ENCODE assay signal across 9 cellular contexts in the genomic region with DNA sequence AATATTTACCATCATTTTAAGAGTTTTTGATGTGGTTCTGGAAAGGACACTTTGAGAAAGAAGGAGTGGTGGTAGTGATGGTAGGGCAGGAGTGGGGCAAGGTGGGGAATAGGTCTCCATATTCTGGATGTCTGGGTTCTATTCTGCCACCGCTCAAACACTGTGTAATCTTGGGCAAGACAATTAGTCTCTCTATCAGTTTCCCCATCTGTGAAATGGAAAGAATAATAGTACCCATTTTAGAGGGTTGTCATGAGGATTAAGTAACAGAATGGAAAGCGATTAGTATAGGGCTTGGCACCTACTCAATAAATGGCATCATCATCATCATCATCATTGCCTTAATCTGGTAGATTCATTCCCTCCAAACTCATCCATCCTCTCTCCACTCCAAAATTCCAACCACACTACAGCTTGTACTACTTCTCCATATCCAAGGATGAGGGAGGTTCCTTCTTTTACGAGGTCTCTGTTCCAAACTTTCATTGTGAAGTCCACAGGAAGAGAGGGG. TPM values are rescaled to one million over a fixed set of nuclear protein-coding genes. Genes with fewer than 3 reads are reported as not detected.
A peak's percentile ranks its signal among the peaks of the same experiment; 100 is the strongest.
DNase-seq lines count a peak whose midpoint lies in the region; ATAC-seq and TF ChIP-seq lines count a peak whose summit lies in the region.
"Had no signal": no experiment of that assay in that cellular context is flagged by ENCODE, and none has a peak within 500 bp of the region (broad histone marks: within the 10 kb centered on the region; RNA-seq: fewer than 3 reads in every experiment).

No MANE protein-coding gene starts in this region.

- TF ChIP-seq POLR2A in esophagus muscularis mucosa (IDR thresholded peaks at IDR 0.05; ENCODE audit: low read depth) = no peak

- no peak overlapping the region for H2BK5ac ChIP-seq in H9 (ENCODE audit: insufficient read length, low read length)

- ATAC-seq in natural killer cell treated with Interleukin-12 subunit alpha and Interleukin-12 subunit beta and Interleukin-15 and Interleukin-18, amount 100 ng/mL, for 72 hours = no peak

- no peak overlapping the region for H3K56ac ChIP-seq in H9 (ENCODE audit: insufficient read length, low read depth, low read length)

- POLR2A ChIA-PET in A673 (lab: Charles Lee; ENCODE audit: low non-redundant PET) = no interaction called here

- H3K4me2 ChIP-seq in H9 (ENCODE audit: insufficient read depth, insufficient read length, low read length) = peak overlapping the region; percentile 93

- no peak overlapping the region for H4K8ac ChIP-seq in H9 (replicated peaks; ENCODE audit: insufficient read length, low read depth, low read length)

- no peak overlapping the region for H4K5ac ChIP-seq in H9 (ENCODE audit: insufficient read length, low read depth, low read length)

- CTCF ChIA-PET in A673 (lab: Charles Lee) = interaction anchor here (0.6 to 1.2 kb wide), 6 partner anchors 82 to 294 kb away, joined by 3 to 9 read pairs (median 5); a partner anchor contains a TSS

- H2BK120ac ChIP-seq in H9 (ENCODE audit: low read depth, low read length, poor library complexity, severe bottlenecking) = no peak overlapping the region

- WGBS in H9 (ENCODE audit: extremely low coverage, insufficient read length, low lambda C conversion rate) = no CpG with 5 or more reads among the region's 3 CpGs
- 56% methylated on average over 3 of the region's 3 CpGs for WGBS in esophagus muscularis mucosa

- TF ChIP-seq CTCF in A673 (conservative IDR thresholded peaks at IDR 0.05; ENCODE audit: low read depth, low read length) (no peak), H9 (conservative IDR thresholded peaks at IDR 0.05) (no peak), WERI-Rb-1 (IDR thresholded peaks at IDR 0.05; ENCODE audit: low read depth, low read length) (no peak), esophagus muscularis mucosa (IDR thresholded peaks at IDR 0.05) (no peak)

- H3K9ac ChIP-seq in H9 (ENCODE audit: extremely low read depth, insufficient read length, low read length) (no peak overlapping the region), adipocyte (ENCODE audit: low read length) (peak overlapping the region; percentile 89)

- intact Hi-C loops in A673 (cut with micrococcal nuclease; ENCODE audit: unreplicated experiment) = loop anchor here (1.0 to 10.0 kb wide), 4 partner anchors 87 to 335 kb away; a partner anchor contains a TSS
- intact Hi-C loops in esophagus muscularis mucosa (cut with DNase I) = loop anchor here (1.0 to 5.0 kb wide), 3 partner anchors 41 to 219 kb away; a partner anchor contains a TSS

- H4K20me1 ChIP-seq in H9 (ENCODE audit: control insufficient read depth, insufficient read depth, insufficient read length) = no peaks in the 10 kb centered on the region

- no peak overlapping the region for H3K4ac ChIP-seq in H9 (ENCODE audit: low read depth, low read length)

- H3K27me3 Mint-ChIP-seq in H9 (ENCODE audit: low read depth) = peaks cover 39% of the 10 kb centered on the region
- peaks cover 6 to 7% of the 10 kb centered on the region in 2 donors for H3K27me3 Mint-ChIP-seq in natural killer cell treated with Interleukin-12 subunit alpha and Interleukin-12 subunit beta and Interleukin-15 and Interleukin-18, amount 100 ng/mL, for 72 hours

- H3T11ph ChIP-seq in H9 (ENCODE audit: low read length) = no peak overlapping the region

- H3K27ac ChIP-seq in A673 (ENCODE audit: low read depth, low read length, poor library complexity, severe bottlenecking) (no peak overlapping the region), H9 (ENCODE audit: insufficient read length, low read depth, low read length) (no peak overlapping the region), WERI-Rb-1 (no peak overlapping the region), esophagus muscularis mucosa (replicated peaks in 1 of 4) (peak overlapping the region in 2 of 4 donors; percentile 87 to 92)

- H3K4me3 ChIP-seq in A673 (ENCODE audit: low read depth, low read length, poor library complexity, severe bottlenecking) (peak overlapping the region; percentile 69), adipocyte (ENCODE audit: low read length) (peak overlapping the region; percentile 92), WERI-Rb-1 (ENCODE audit: low read depth, low read length) (no peak overlapping the region), esophagus muscularis mucosa (peak overlapping the region in 2 of 4 donors; percentile 76 to 88)

- H3K79me2 ChIP-seq in H9 (ENCODE audit: insufficient read depth, low read length) = no peaks in the 10 kb centered on the region; the same call in 1 of the 2 replicates

- H3K4me1 Mint-ChIP-seq in H9 = peaks cover 39 to 41% of the 10 kb centered on the region in 2 experiments
- H3K4me1 Mint-ChIP-seq in natural killer cell treated with Interleukin-12 subunit alpha and Interleukin-12 subunit beta and Interleukin-15 and Interleukin-18, amount 100 ng/mL, for 72 hours (ENCODE audit: low read depth in 2 of 2) = peaks cover 47 to 55% of the 10 kb centered on the region in 2 donors

- no peak overlapping the region for H2BK12ac ChIP-seq in H9 (ENCODE audit: insufficient read length, low read depth, low read length)

- H2BK20ac ChIP-seq in H9 (ENCODE audit: low read depth, low read length, poor library complexity, severe bottlenecking) = no peak overlapping the region

- no peak for DNase-seq in A673 (ENCODE audit: low spot score)
- no peak for DNase-seq in H9
- DNase-seq in adipocyte (ENCODE audit: low read depth) = no peak
- no peak for DNase-seq in natural killer cell treated with Interleukin-12 subunit alpha and Interleukin-12 subunit beta and Interleukin-15 and Interleukin-18, amount 100 ng/mL, for 72 hours (ENCODE audit: low spot score)
- no peak for DNase-seq in WERI-Rb-1
- DNase-seq in NCI-H2171 (lab: John Stamatoyannopoulos, UW) = no peak
- no peak for DNase-seq in esophagus muscularis mucosa (ENCODE audit: extremely low spot score)
- DNase-seq in NOMO-1 treated with dmso at 0.1 percent for 144 hours (lab: John Stamatoyannopoulos, UW; ENCODE audit: unreplicated experiment) = no peak

- H3K14ac ChIP-seq in H9 (ENCODE audit: insufficient read depth, low read length) = no peak overlapping the region

- H3K4me3 Mint-ChIP-seq in H9 = peak overlapping the region; percentile 92 to 95
- peak overlapping the region; percentile 88 for H3K4me3 Mint-ChIP-seq in natural killer cell treated with Interleukin-12 subunit alpha and Interleukin-12 subunit beta and Interleukin-15 and Interleukin-18, amount 100 ng/mL, for 72 hours

- no peaks in the 10 kb centered on the region for H3K36me3 ChIP-seq in A673 (ENCODE audit: insufficient read depth, low read length, poor library complexity, severe bottlenecking)
- no peaks in the 10 kb centered on the region for H3K36me3 ChIP-seq in adipocyte (ENCODE audit: control insufficient read depth, insufficient read depth, low read length, severe bottlenecking)
- H3K36me3 ChIP-seq in WERI-Rb-1 = no peaks in the 10 kb centered on the region
- H3K36me3 ChIP-seq in esophagus muscularis mucosa = no peaks in the 10 kb centered on the region
- H3K36me3 ChIP-seq: adrenal gland had no signal

- no peak overlapping the region for H2AFZ ChIP-seq in H9 (ENCODE audit: low read length)

- no peak overlapping the region for H3K18ac ChIP-seq in H9 (ENCODE audit: insufficient read length, low read depth, low read length)

- H3K9me3 ChIP-seq in A673 (ENCODE audit: low read depth, low read length, poor library complexity, severe bottlenecking) (no peaks in the 10 kb centered on the region), H9 (ENCODE audit: control insufficient read depth, low read depth, low read length) (no peaks in the 10 kb centered on the region), adipocyte (ENCODE audit: control insufficient read depth, low read length) (no peaks in the 10 kb centered on the region), WERI-Rb-1 (ENCODE audit: severe bottlenecking) (no peaks in the 10 kb centered on the region), esophagus muscularis mucosa (no peaks in the 10 kb centered on the region)
- H3K9me3 ChIP-seq: adrenal gland had no signal

- no peak overlapping the region for H4K91ac ChIP-seq in H9 (ENCODE audit: insufficient read length, low read depth, low read length)

- no peaks in the 10 kb centered on the region for H3K27me3 ChIP-seq in A673 (replicated peaks; ENCODE audit: insufficient read depth, low read depth, low read length, poor library complexity)
- no peaks in the 10 kb centered on the region; the same call in 1 of the 2 replicates for H3K27me3 ChIP-seq in H9 (ENCODE audit: insufficient read depth, low read length)
- no peaks in the 10 kb centered on the region for H3K27me3 ChIP-seq in adipocyte (replicated peaks; ENCODE audit: control insufficient read depth, insufficient read depth, low read length)
- no peaks in the 10 kb centered on the region for H3K27me3 ChIP-seq in WERI-Rb-1 (ENCODE audit: insufficient read depth, low read depth, severe bottlenecking)
- no peaks in the 10 kb centered on the region for H3K27me3 ChIP-seq in esophagus muscularis mucosa
- H3K27me3 ChIP-seq: adrenal gland had no signal

- no peak overlapping the region; a peak in 1 of 7 replicates for H3K27ac Mint-ChIP-seq in H9
- peak overlapping the region in 1 of 2 donors; percentile 75 for H3K27ac Mint-ChIP-seq in natural killer cell treated with Interleukin-12 subunit alpha and Interleukin-12 subunit beta and Interleukin-15 and Interleukin-18, amount 100 ng/mL, for 72 hours

- no peaks in the 10 kb centered on the region for H3K9me3 Mint-ChIP-seq in H9
- H3K9me3 Mint-ChIP-seq in natural killer cell treated with Interleukin-12 subunit alpha and Interleukin-12 subunit beta and Interleukin-15 and Interleukin-18, amount 100 ng/mL, for 72 hours = no peaks in the 10 kb centered on the region

- H3K23me2 ChIP-seq in H9 (ENCODE audit: insufficient read length, low read depth, low read length, poor library complexity, severe bottlenecking) = peaks cover 18% of the 10 kb centered on the region

- no peaks in the 10 kb centered on the region for H3K79me1 ChIP-seq in H9 (ENCODE audit: insufficient read depth, low read depth, low read length, poor library complexity, severe bottlenecking)

- no peak for TF ChIP-seq EP300 in esophagus muscularis mucosa (IDR thresholded peaks at IDR 0.05)

- peaks cover 0 to 9% (median 0%) of the 10 kb centered on the region in 3 experiments; a peak in 5 of 7 replicates for H3K36me3 Mint-ChIP-seq in H9 (ENCODE audit: insufficient read depth in 1 of 3, low read depth in 3 of 3)
- no peaks in the 10 kb centered on the region for H3K36me3 Mint-ChIP-seq in natural killer cell treated with Interleukin-12 subunit alpha and Interleukin-12 subunit beta and Interleukin-15 and Interleukin-18, amount 100 ng/mL, for 72 hours

- H2BK15ac ChIP-seq in H9 (ENCODE audit: low read depth, low read length) = no peak overlapping the region

- H2AK5ac ChIP-seq in H9 (ENCODE audit: insufficient read length, low read length) = no peak overlapping the region

- no TSS peak for BruUV-seq in A673 (replicated peaks; lab: Mats Ljungman, UMichigan)

- H3K4me1 ChIP-seq in A673 (ENCODE audit: insufficient read depth, low read length, poor library complexity, severe bottlenecking) (peaks cover 27% of the 10 kb centered on the region), H9 (ENCODE audit: insufficient read depth, low read length) (peaks cover 8% of the 10 kb centered on the region; the same call in 1 of the 2 replicates), adipocyte (ENCODE audit: control insufficient read depth, insufficient read depth, low read length) (peaks cover 23% of the 10 kb centered on the region), esophagus muscularis mucosa (peaks cover 27 to 68% (median 59%) of the 10 kb centered on the region in 4 donors)

- no peak overlapping the region for H3K23ac ChIP-seq in H9 (ENCODE audit: insufficient read length, low read depth, low read length)

RNA-seq across cellular contexts. Expression of a gene that starts 1.0 kb away (rescaled TPM):
- total RNA-seq in A673 (2021) (14.1 and 15.3 TPM in 2 replicates), H9 (2021) (38.6 and 40.9 TPM in 2 replicates), esophagus muscularis mucosa (10 to 100 TPM in 1 of 4 donors, 1 to 10 TPM in 3; 7.6 to 11.9 (median 9.4) TPM)
- total RNA-seq in natural killer cell treated with Interleukin-12 subunit alpha and Interleukin-12 subunit beta and Interleukin-15 and Interleukin-18, amount 100 ng/mL, for 72 hours = 1 to 10 TPM; 4.0 to 7.3 TPM

RNA-seq across cellular contexts. Expression of a gene that starts 2.8 kb away (rescaled TPM):
- total RNA-seq in A673 (2021) = 28.7 and 33.5 TPM in 2 replicates
- 12.2 and 15.4 TPM in 2 replicates for total RNA-seq in H9 (2021)
- 10 to 100 TPM in 1 of 2 donors, 1 to 10 TPM in 1; 2.4 to 13.4 TPM for total RNA-seq in natural killer cell treated with Interleukin-12 subunit alpha and Interleukin-12 subunit beta and Interleukin-15 and Interleukin-18, amount 100 ng/mL, for 72 hours
- 10 to 100 TPM; 34.8 to 90.7 (median 62.8) TPM for total RNA-seq in esophagus muscularis mucosa

RNA-seq across cellular contexts. Expression of a gene that starts 48.2 kb away (rescaled TPM):
- total RNA-seq in A673 (2021) (39.9 and 41.2 TPM in 2 replicates), H9 (2021) (23.9 and 25.2 TPM in 2 replicates), esophagus muscularis mucosa (10 to 100 TPM; 14.9 to 30.2 (median 23.3) TPM)
- total RNA-seq in natural killer cell treated with Interleukin-12 subunit alpha and Interleukin-12 subunit beta and Interleukin-15 and Interleukin-18, amount 100 ng/mL, for 72 hours = 10 to 100 TPM; 24.7 to 30.7 TPM
